In the genomic region with DNA sequence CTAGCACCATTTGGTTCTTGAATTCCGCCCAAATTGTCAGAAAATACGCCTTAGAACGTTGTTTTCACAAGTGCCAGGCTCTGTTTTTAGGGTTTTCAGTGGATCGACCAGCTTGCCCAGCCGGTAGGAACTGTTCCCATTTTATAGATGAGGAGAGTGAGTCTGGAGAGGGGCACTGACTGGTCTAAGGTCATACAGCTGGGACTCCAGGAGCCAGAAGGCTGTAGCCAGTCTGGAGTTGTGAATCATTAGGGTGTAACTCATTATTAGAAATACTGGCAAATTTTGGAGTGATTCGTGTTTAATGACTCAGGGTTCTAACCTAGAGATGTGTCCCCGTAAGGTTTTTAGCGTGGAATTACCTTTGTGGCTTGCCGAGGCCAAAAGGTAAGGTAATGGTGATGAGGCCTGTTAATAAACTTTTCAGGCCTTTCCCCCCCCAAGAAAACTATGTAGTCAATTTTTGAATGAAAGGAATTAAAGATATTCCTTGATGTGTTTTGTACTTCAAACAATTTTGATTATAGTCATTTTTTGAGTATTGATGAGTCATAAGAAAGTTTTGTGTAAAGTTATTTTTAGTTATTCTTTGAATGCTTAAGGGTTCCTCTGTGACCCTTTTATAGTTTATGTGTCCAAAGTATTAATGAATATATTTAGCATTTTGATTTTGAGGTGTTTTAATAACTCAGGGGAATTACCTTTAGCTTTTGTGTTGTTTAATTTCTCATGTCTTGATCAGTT, we compare ENCODE assay signal across 8 cellular contexts.
DNase-seq lines count a peak whose midpoint lies in the region; ATAC-seq and TF ChIP-seq lines count a peak whose summit lies in the region.

No MANE protein-coding gene starts in this region.

- H3K4me3 ChIP-seq in RWPE2 (ENCODE audit: severe bottlenecking), result peak overlapping the region; percentile 83
- H3K4me3 ChIP-seq in parathyroid adenoma (ENCODE audit: low read depth, low read length), result peak overlapping the region; percentile 79

- peaks cover 39% of the 10 kb centered on the region for H3K79me2 ChIP-seq in parathyroid adenoma

- H3K4me1 ChIP-seq in RWPE2 (ENCODE audit: insufficient read depth, poor library complexity, severe bottlenecking), result peaks cover 44% of the 10 kb centered on the region
- peaks cover 3% of the 10 kb centered on the region for H3K4me1 ChIP-seq in parathyroid adenoma

- peak; percentile 35 for ATAC-seq in RWPE2 (ENCODE audit: low read depth)

- TF ChIP-seq CTCF in RWPE2 (IDR thresholded peaks at IDR 0.05; ENCODE audit: poor library complexity, severe bottlenecking) (no peak), parathyroid adenoma (IDR thresholded peaks at IDR 0.05) (no peak)

- H3K9ac ChIP-seq in parathyroid adenoma, result no peak overlapping the region

- peak overlapping the region; percentile 91 for H3K4me2 ChIP-seq in parathyroid adenoma (ENCODE audit: low read length)

- DNase-seq in NCI-H82 (lab: John Stamatoyannopoulos, UW) (peak; percentile 42), NCI-H82 treated with DMSO at 0.1 percent for 48 hours (lab: John Stamatoyannopoulos, UW; ENCODE audit: unreplicated experiment) (no peak), RWPE2 (ENCODE audit: low spot score) (no peak), epithelial cell of prostate (ENCODE audit: low read depth, low spot score) (peak; percentile 60), cerebellar cortex (ENCODE audit: low spot score) (no peak), GF-D8 (lab: John Stamatoyannopoulos, UW) (no peak)
- DNase-seq in activated effector memory CD4-positive, alpha-beta T cell treated with anti-CD3 and anti-CD28 coated beads, Interleukin-2, amount 50 U/mL, for 16 hours, result no peak

- H2AFZ ChIP-seq in parathyroid adenoma, result no peak overlapping the region

- no peaks in the 10 kb centered on the region for H3K27me3 ChIP-seq in RWPE2 (ENCODE audit: insufficient read depth, poor library complexity, severe bottlenecking)
- no peaks in the 10 kb centered on the region for H3K27me3 ChIP-seq in parathyroid adenoma (ENCODE audit: control insufficient read depth, insufficient read depth, low read length)

- H3K36me3 ChIP-seq in RWPE2 (ENCODE audit: low read depth) (no peaks in the 10 kb centered on the region), parathyroid adenoma (ENCODE audit: control insufficient read depth, insufficient read depth, low read length) (no peaks in the 10 kb centered on the region)

- H3K9me3 ChIP-seq in RWPE2 (ENCODE audit: severe bottlenecking) (no peaks in the 10 kb centered on the region), parathyroid adenoma (ENCODE audit: control insufficient read depth, low read length) (no peaks in the 10 kb centered on the region)

- H3K27ac ChIP-seq in RWPE2 (ENCODE audit: poor library complexity, severe bottlenecking), result peak overlapping the region; percentile 90
- H3K27ac ChIP-seq in epithelial cell of prostate, result peak overlapping the region; percentile 97
- peak overlapping the region; percentile 43 for H3K27ac ChIP-seq in parathyroid adenoma

Comparison
In these comparisons a context has a peak if more than half of its experiments do, and no peak if none do; other contexts are left out.
1. DNase-seq: peak in NCI-H82 (single experiment) and epithelial cell of prostate (single experiment); none in NCI-H82 treated with DMSO at 0.1 percent for 48 hours (single experiment), RWPE2 (single experiment), cerebellar cortex (single experiment), GF-D8 (single experiment) and activated effector memory CD4-positive, alpha-beta T cell treated with anti-CD3 and anti-CD28 coated beads, Interleukin-2, amount 50 U/mL, for 16 hours (single experiment).
2. H3K27ac ChIP-seq: peak in every context shown above with its lines; median percentile 97 in epithelial cell of prostate; 90 in RWPE2; 43 in parathyroid adenoma.